In the genomic region with DNA sequence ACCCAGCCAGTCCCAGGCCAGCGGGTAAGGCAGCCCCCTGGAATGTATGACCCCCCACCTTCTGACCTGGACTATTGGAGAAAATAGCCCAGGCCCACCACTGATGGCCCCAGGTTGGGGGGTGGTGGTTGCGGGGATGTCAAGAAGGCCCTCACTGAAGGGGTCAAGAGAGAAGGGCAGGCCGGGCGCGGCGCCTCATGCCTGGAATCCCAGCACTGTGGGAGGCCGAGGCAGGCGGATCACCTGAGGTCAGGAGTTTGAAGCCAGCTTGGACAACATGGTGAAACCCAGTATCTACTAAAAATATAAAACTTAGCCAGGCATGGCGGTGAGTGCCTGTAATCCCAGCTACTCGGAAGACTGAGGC, we compare ENCODE assay signal across 16 cellular contexts. TPM values are rescaled to one million over a fixed set of nuclear protein-coding genes. Genes with fewer than 3 reads are reported as not detected.
"Had no signal": no experiment of that assay in that cellular context is flagged by ENCODE, and none has a peak within 500 bp of the region (broad histone marks: within the 10 kb centered on the region; RNA-seq: fewer than 3 reads in every experiment).

No MANE protein-coding gene starts in this region.

- H3K36me3 ChIP-seq: brain microvascular endothelial cell, esophagus squamous epithelium, heart right ventricle, right lobe of liver, spleen, upper lobe of left lung had no signal

- H3K4me3 Mint-ChIP-seq: activated CD8-positive, alpha-beta T cell treated with anti-CD3 and anti-CD28 coated beads for 36 hours; natural killer cell had no signal

- DNase-seq: amygdala, brain microvascular endothelial cell, esophagus squamous epithelium had no signal

- H3K27me3 ChIP-seq: brain microvascular endothelial cell, foreskin keratinocyte, right lobe of liver had no signal

- H3K4me1 ChIP-seq: foreskin keratinocyte had no signal

- H3K36me3 Mint-ChIP-seq: activated naive CD4-positive, alpha-beta T cell treated with anti-CD3 and anti-CD28 coated beads, Interleukin-2, amount 10 ng/mL, durations not matched to agents 7 days and 5 days; natural killer cell; T-cell had no signal

- H3K9me3 ChIP-seq: esophagus squamous epithelium, heart right ventricle, right lobe of liver, upper lobe of left lung had no signal

- H3K27ac Mint-ChIP-seq: activated CD8-positive, alpha-beta T cell treated with anti-CD3 and anti-CD28 coated beads for 36 hours; activated naive CD4-positive, alpha-beta T cell treated with anti-CD3 and anti-CD28 coated beads, Interleukin-2, amount 10 ng/mL, durations not matched to agents 7 days and 5 days; activated T-helper 2 cell treated with anti-CD3 and anti-CD28 coated beads, Interferon-gamma antibody, Interleukin-2, Interleukin-4, amounts not matched to agents 10 μg/mL and 5 μg/mL and 100 μg/mL, durations not matched to agents 14 hours and 24 hours and 36 hours; natural killer cell; progenitor cell of endocrine pancreas; T-cell had no signal

- H3K27ac ChIP-seq: brain microvascular endothelial cell, foreskin keratinocyte, right lobe of liver, SK-N-MC, spleen had no signal

- H3K9me3 Mint-ChIP-seq: activated CD8-positive, alpha-beta T cell treated with anti-CD3 and anti-CD28 coated beads for 36 hours; activated naive CD4-positive, alpha-beta T cell treated with anti-CD3 and anti-CD28 coated beads, Interleukin-2, amount 10 ng/mL, durations not matched to agents 7 days and 5 days; activated T-helper 2 cell treated with anti-CD3 and anti-CD28 coated beads, Interferon-gamma antibody, Interleukin-2, Interleukin-4, amounts not matched to agents 10 μg/mL and 5 μg/mL and 100 μg/mL, durations not matched to agents 14 hours and 24 hours and 36 hours; natural killer cell; T-cell had no signal

RNA-seq across cellular contexts. Expression of a gene that starts 9.6 kb away (rescaled TPM):
- total RNA-seq: activated CD8-positive, alpha-beta T cell treated with anti-CD3 and anti-CD28 coated beads for 36 hours; activated T-helper 2 cell treated with anti-CD3 and anti-CD28 coated beads, Interferon-gamma antibody, Interleukin-2, Interleukin-4, amounts not matched to agents 10 μg/mL and 5 μg/mL and 100 μg/mL, durations not matched to agents 14 hours and 24 hours and 36 hours; foreskin keratinocyte; left lobe of liver; natural killer cell; right lobe of liver; spleen; T-cell; upper lobe of left lung had no signal
- polyA plus RNA-seq: foreskin keratinocyte had no signal
